Comparison of ENCODE assay signal across 8 cellular contexts in genomic region chr3:42190701-42191442, GRCh38.
DNase-seq lines count a peak whose midpoint lies in the region; ATAC-seq, FAIRE-seq and TF ChIP-seq lines count a peak whose summit lies in the region.

No MANE protein-coding gene starts in this region.

- H3K4me3 ChIP-seq in AG10803 (ENCODE audit: low read length) = no peak overlapping the region
- no peak overlapping the region for H3K4me3 ChIP-seq in NT2/D1 (ENCODE audit: insufficient read length, low read depth)
- H3K4me3 ChIP-seq in esophagus squamous epithelium = no peak overlapping the region

- peaks cover 8% of the 10 kb centered on the region for H3K36me3 Mint-ChIP-seq in natural killer cell treated with Interleukin-12 subunit alpha and Interleukin-12 subunit beta and Interleukin-15 and Interleukin-18, amount 100 ng/mL, for 72 hours

- H3K9me3 ChIP-seq in NT2/D1 (ENCODE audit: insufficient read depth, low read length) (no peaks in the 10 kb centered on the region), esophagus squamous epithelium (no peaks in the 10 kb centered on the region)

- H3K4me1 Mint-ChIP-seq in natural killer cell treated with Interleukin-12 subunit alpha and Interleukin-12 subunit beta and Interleukin-15 and Interleukin-18, amount 100 ng/mL, for 72 hours (ENCODE audit: low read depth in 2 of 2) = peaks cover 16 to 28% of the 10 kb centered on the region in 2 donors
- peaks cover 45% of the 10 kb centered on the region for H3K4me1 Mint-ChIP-seq in stimulated activated naive CD8-positive, alpha-beta T cell treated with anti-CD3 and anti-CD28 coated beads, Interleukin-15, amount 100 ng/mL, for 72 hours

- no peak overlapping the region for H3K4me3 Mint-ChIP-seq in natural killer cell treated with Interleukin-12 subunit alpha and Interleukin-12 subunit beta and Interleukin-15 and Interleukin-18, amount 100 ng/mL, for 72 hours
- no peak overlapping the region for H3K4me3 Mint-ChIP-seq in stimulated activated naive CD8-positive, alpha-beta T cell treated with anti-CD3 and anti-CD28 coated beads, Interleukin-15, amount 100 ng/mL, for 72 hours

- no peaks in the 10 kb centered on the region for H3K9me3 Mint-ChIP-seq in natural killer cell treated with Interleukin-12 subunit alpha and Interleukin-12 subunit beta and Interleukin-15 and Interleukin-18, amount 100 ng/mL, for 72 hours
- H3K9me3 Mint-ChIP-seq in stimulated activated naive CD8-positive, alpha-beta T cell treated with anti-CD3 and anti-CD28 coated beads, Interleukin-15, amount 100 ng/mL, for 72 hours = no peaks in the 10 kb centered on the region

- H3K27me3 ChIP-seq in NT2/D1 (ENCODE audit: insufficient read depth, insufficient read length) (no peaks in the 10 kb centered on the region), esophagus squamous epithelium (no peaks in the 10 kb centered on the region)

- no peak overlapping the region for H3K27ac Mint-ChIP-seq in natural killer cell treated with Interleukin-12 subunit alpha and Interleukin-12 subunit beta and Interleukin-15 and Interleukin-18, amount 100 ng/mL, for 72 hours
- no peak overlapping the region for H3K27ac Mint-ChIP-seq in stimulated activated naive CD8-positive, alpha-beta T cell treated with anti-CD3 and anti-CD28 coated beads, Interleukin-15, amount 100 ng/mL, for 72 hours

- peak overlapping the region in 1 of 4 donors; percentile 2 for H3K27ac ChIP-seq in esophagus squamous epithelium

- peaks cover 43% of the 10 kb centered on the region for H3K36me3 ChIP-seq in NT2/D1 (ENCODE audit: insufficient read depth, insufficient read length, low read length)
- H3K36me3 ChIP-seq in esophagus squamous epithelium = peaks cover 4 to 97% (median 4%) of the 10 kb centered on the region in 3 donors

- no peaks in the 10 kb centered on the region for H3K27me3 Mint-ChIP-seq in natural killer cell treated with Interleukin-12 subunit alpha and Interleukin-12 subunit beta and Interleukin-15 and Interleukin-18, amount 100 ng/mL, for 72 hours
- H3K27me3 Mint-ChIP-seq in stimulated activated naive CD8-positive, alpha-beta T cell treated with anti-CD3 and anti-CD28 coated beads, Interleukin-15, amount 100 ng/mL, for 72 hours = no peaks in the 10 kb centered on the region

- H3K4me1 ChIP-seq in NT2/D1 (ENCODE audit: insufficient read depth, insufficient read length) (no peaks in the 10 kb centered on the region), esophagus squamous epithelium (peaks cover 0 to 17% (median 0%) of the 10 kb centered on the region in 3 donors)

- H3K9ac ChIP-seq in NT2/D1 (ENCODE audit: insufficient read length, low read depth) = no peak overlapping the region

- intact Hi-C loops in esophagus squamous epithelium (cut with DNase I) = loop anchor here (5.0 to 10.0 kb wide), 2 partner anchors 74 to 296 kb away; no protein-coding TSS in a partner anchor

- 41 to 60% methylated on average over 9 to 11 of the region's 11 CpGs for WGBS in esophagus squamous epithelium, 2 donors

- peak; percentile 49 for DNase-seq in AG10803 (ENCODE audit: low read depth)
- DNase-seq in H54 (ENCODE audit: insufficient read length, low spot score) = peak; percentile 46
- DNase-seq in NT2/D1 (ENCODE audit: low read depth, low spot score) = peak; percentile 63
- peak; percentile 65 for DNase-seq in activated T-cell treated with anti-CD3 and anti-CD28 coated beads for 4 hours
- no peak for DNase-seq in esophagus squamous epithelium (lab: John Stamatoyannopoulos, UW)
- DNase-seq in natural killer cell treated with Interleukin-12 subunit alpha and Interleukin-12 subunit beta and Interleukin-15 and Interleukin-18, amount 100 ng/mL, for 72 hours (ENCODE audit: low spot score) = peak; percentile 65
- DNase-seq in stimulated activated naive CD8-positive, alpha-beta T cell treated with anti-CD3 and anti-CD28 coated beads, Interleukin-15, amount 100 ng/mL, for 72 hours = peak; percentile 47 to 63

- TF ChIP-seq POLR2A in H54 (IDR thresholded peaks at IDR 0.05; ENCODE audit: low read depth, low read length) (no peak), esophagus squamous epithelium (IDR thresholded peaks at IDR 0.05) (no peak)

- TF ChIP-seq CTCF in AG10803 (conservative IDR thresholded peaks at IDR 0.05; ENCODE audit: low read length) = peak; percentile 85
- peak; percentile 57 to 89 (median 84) for TF ChIP-seq CTCF in esophagus squamous epithelium (IDR thresholded peaks at IDR 0.05)

- FAIRE-seq in H54 (lab: Jason Lieb, UNC) = peak; percentile 77

- peak in 1 of 2 donors; percentile 61 for ATAC-seq in natural killer cell treated with Interleukin-12 subunit alpha and Interleukin-12 subunit beta and Interleukin-15 and Interleukin-18, amount 100 ng/mL, for 72 hours
- peak; percentile 40 for ATAC-seq in stimulated activated naive CD8-positive, alpha-beta T cell treated with anti-CD3 and anti-CD28 coated beads, Interleukin-15, amount 100 ng/mL, for 72 hours
- ATAC-seq in HG02588 (IDR thresholded peaks at IDR 0.05; ENCODE audit: unreplicated experiment) = no peak
